In the genomic region with DNA sequence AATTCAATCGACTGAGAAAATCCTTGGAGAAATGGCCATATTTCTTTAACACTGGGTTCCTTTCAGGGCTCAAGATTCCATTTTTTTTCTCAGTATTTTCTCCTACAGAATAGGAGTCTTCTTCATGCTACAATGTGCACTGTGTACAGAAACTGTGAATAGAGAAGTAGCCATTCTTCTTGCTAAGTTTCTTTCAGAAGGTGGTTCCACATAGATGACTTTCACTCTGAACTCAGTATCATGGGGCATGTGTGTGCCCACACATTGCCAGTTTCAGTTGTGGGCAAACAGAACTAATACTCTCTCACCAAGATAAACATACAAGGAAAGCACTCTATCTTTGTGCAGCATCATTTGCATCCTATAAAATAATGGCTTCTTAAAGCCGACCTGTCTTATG, we compare ENCODE assay signal across 17 cellular contexts.
"Had no signal": no experiment of that assay in that cellular context is flagged by ENCODE, and none has a peak within 500 bp of the region (broad histone marks: within the 10 kb centered on the region; RNA-seq: fewer than 3 reads in every experiment).

No MANE protein-coding gene starts in this region.

- H3K27me3 Mint-ChIP-seq: activated CD8-positive, alpha-beta T cell treated with anti-CD3 and anti-CD28 coated beads for 36 hours; activated naive CD8-positive, alpha-beta T cell treated with anti-CD3 and anti-CD28 coated beads, Interleukin-2, amount 10 ng/mL, durations not matched to agents 7 days and 5 days; naive B cell had no signal

- H3K9me3 Mint-ChIP-seq: activated CD8-positive, alpha-beta T cell treated with anti-CD3 and anti-CD28 coated beads for 36 hours; activated naive CD8-positive, alpha-beta T cell treated with anti-CD3 and anti-CD28 coated beads, Interleukin-2, amount 10 ng/mL, durations not matched to agents 7 days and 5 days; endodermal cell; naive B cell had no signal

- H3K27me3 ChIP-seq: pancreas, thyroid gland, uterus had no signal

- H3K36me3 ChIP-seq: pancreas, thyroid gland, uterus, WERI-Rb-1 had no signal

- H3K27ac ChIP-seq: pancreas, thyroid gland, uterus, WERI-Rb-1 had no signal

- ATAC-seq: activated CD8-positive, alpha-beta T cell treated with anti-CD3 and anti-CD28 coated beads for 36 hours; pancreas had no signal

- H3K4me1 ChIP-seq: pancreas, thyroid gland, uterus had no signal

- H3K9me3 ChIP-seq: pancreas, thyroid gland, uterus had no signal

- H3K4me1 Mint-ChIP-seq: activated naive CD8-positive, alpha-beta T cell treated with anti-CD3 and anti-CD28 coated beads, Interleukin-2, amount 10 ng/mL, durations not matched to agents 7 days and 5 days; endodermal cell had no signal

- H3K4me3 ChIP-seq: pancreas, thyroid gland, uterus had no signal

- DNase-seq: activated CD4-positive, alpha-beta T cell treated with anti-CD3 and anti-CD28 coated beads for 4 hours; activated CD8-positive, alpha-beta memory T cell treated with anti-CD3 and anti-CD28 coated beads, Interleukin-2, amount 50 U/mL, for 48 hours; activated CD8-positive, alpha-beta T cell treated with anti-CD3 and anti-CD28 coated beads for 36 hours; activated naive CD8-positive, alpha-beta T cell treated with anti-CD3 and anti-CD28 coated beads, Interleukin-2, amount 10 ng/mL, durations not matched to agents 7 days and 5 days; anterior cingulate cortex; endodermal cell; hippocampal formation; kidney glomerular epithelial cell; midbrain; naive B cell; pancreas; retina; stimulated activated CD4-positive, alpha-beta T cell treated with anti-CD3 and anti-CD28 coated beads, Interleukin-15, amount 100 ng/mL, for 24 hours; stimulated activated CD4-positive, alpha-beta T cell treated with anti-CD3 and anti-CD28 coated beads, Interleukin-4, amount 100 ng/mL, for 24 hours; thyroid gland; uterus; WERI-Rb-1 had no signal

- H3K36me3 Mint-ChIP-seq: activated naive CD8-positive, alpha-beta T cell treated with anti-CD3 and anti-CD28 coated beads, Interleukin-2, amount 10 ng/mL, durations not matched to agents 7 days and 5 days; naive B cell had no signal

- H3K4me3 Mint-ChIP-seq: activated CD8-positive, alpha-beta T cell treated with anti-CD3 and anti-CD28 coated beads for 36 hours; activated naive CD8-positive, alpha-beta T cell treated with anti-CD3 and anti-CD28 coated beads, Interleukin-2, amount 10 ng/mL, durations not matched to agents 7 days and 5 days; endodermal cell had no signal

- H3K27ac Mint-ChIP-seq: activated CD8-positive, alpha-beta T cell treated with anti-CD3 and anti-CD28 coated beads for 36 hours; activated naive CD8-positive, alpha-beta T cell treated with anti-CD3 and anti-CD28 coated beads, Interleukin-2, amount 10 ng/mL, durations not matched to agents 7 days and 5 days; endodermal cell had no signal
